8 cellular contexts compared by ENCODE assay signal in genomic region chr5:16736158-16736994, GRCh38.
DNase-seq lines count a peak whose midpoint lies in the region; ATAC-seq lines count a peak whose summit lies in the region.

No MANE protein-coding gene starts in this region.

- H2AFZ ChIP-seq in Karpas-422 (ENCODE audit: low read length) = no peak overlapping the region

- ATAC-seq in GM18870 (IDR thresholded peaks at IDR 0.05; ENCODE audit: unreplicated experiment) (no peak), HG03469 (IDR thresholded peaks at IDR 0.05; ENCODE audit: unreplicated experiment) (no peak)

- no peaks in the 10 kb centered on the region for H3K36me3 ChIP-seq in Karpas-422 (ENCODE audit: insufficient read depth, low read length)

- H3K9me2 ChIP-seq in Karpas-422 (replicated peaks; ENCODE audit: insufficient read depth, low read length) = no peaks in the 10 kb centered on the region

- peaks cover 0 to 4% (median 3%) of the 10 kb centered on the region in 3 donors for H3K27me3 Mint-ChIP-seq in immature natural killer cell (ENCODE audit: low read depth in 3 of 3)

- no peaks in the 10 kb centered on the region for H3K4me1 Mint-ChIP-seq in immature natural killer cell

- no peaks in the 10 kb centered on the region for H4K20me1 ChIP-seq in Karpas-422 (ENCODE audit: insufficient read depth, low read depth, low read length)

- H3K4me3 ChIP-seq in Karpas-422 (ENCODE audit: low read length) = no peak overlapping the region

- H3K4me2 ChIP-seq in Karpas-422 (ENCODE audit: low read depth, low read length, poor library complexity, severe bottlenecking) = no peak overlapping the region

- H3K27ac Mint-ChIP-seq in immature natural killer cell = no peak overlapping the region

- H3K27ac ChIP-seq in Karpas-422 (ENCODE audit: low read length) = no peak overlapping the region

- no peaks in the 10 kb centered on the region for H3K27me3 ChIP-seq in Karpas-422 (ENCODE audit: low read length)

- peak; percentile 84 for DNase-seq in ELF-1 (ENCODE audit: low read depth, low spot score)
- peak; percentile 59 for DNase-seq in NCI-H460 (ENCODE audit: extremely low read depth, low read depth)
- DNase-seq in dermis microvascular lymphatic vessel endothelial cell (ENCODE audit: low read depth in 2 of 2) = peak; percentile 63 to 81
- peak; percentile 74 for DNase-seq in medulla oblongata (ENCODE audit: extremely low spot score)
- DNase-seq in immature natural killer cell = no peak
- no peak for DNase-seq in Karpas-422

- H3K9me3 ChIP-seq in Karpas-422 (ENCODE audit: low read length) = no peaks in the 10 kb centered on the region

- peaks cover 0 to 10% (median 4%) of the 10 kb centered on the region in 6 donors for H3K9me3 Mint-ChIP-seq in immature natural killer cell

- peaks cover 0 to 3% (median 0%) of the 10 kb centered on the region in 3 donors for H3K36me3 Mint-ChIP-seq in immature natural killer cell

- no peaks in the 10 kb centered on the region for H3K4me1 ChIP-seq in Karpas-422 (ENCODE audit: low read length)

- H3K4me3 Mint-ChIP-seq in immature natural killer cell = no peak overlapping the region

- no peaks in the 10 kb centered on the region for H3K79me2 ChIP-seq in Karpas-422 (ENCODE audit: low read length)

- no peak overlapping the region for H3K9ac ChIP-seq in Karpas-422 (ENCODE audit: low read length)

Comparison
In these comparisons a context has a peak if more than half of its experiments do, and no peak if none do; other contexts are left out.
1. DNase-seq: peak in ELF-1 (single experiment), NCI-H460 (single experiment), dermis microvascular lymphatic vessel endothelial cell (2 of 2) and medulla oblongata (single experiment); none in immature natural killer cell (0 of 3) and Karpas-422 (single experiment).